Comparison of ENCODE assay signal across 20 cellular contexts in genomic region chr5:39299962-39300361, GRCh38.
DNase-seq lines count a peak whose midpoint lies in the region; ATAC-seq, FAIRE-seq and TF ChIP-seq lines count a peak whose summit lies in the region.
"Had no signal": no experiment of that assay in that cellular context is flagged by ENCODE, and none has a peak within 500 bp of the region (broad histone marks: within the 10 kb centered on the region; RNA-seq: fewer than 3 reads in every experiment).

No MANE protein-coding gene starts in this region.

- intact Hi-C loops in HepG2 (cut with micrococcal nuclease; ENCODE audit: unreplicated experiment) = no loop called here
- intact Hi-C loops in stomach (cut with DNase I; ENCODE audit: low total_unique reads) = no loop called here
- intact Hi-C loops in esophagus squamous epithelium (cut with DNase I) = no loop called here

- TF ChIP-seq EP300 in HepG2 (IDR thresholded peaks at IDR 0.05; ENCODE audit: low read depth in 2 of 2, low read length in 2 of 2) (no peak), HepG2 (CRISPR knock-in tag; IDR thresholded peaks at IDR 0.05; ENCODE audit: borderline replicate concordance) (no peak), stomach (IDR thresholded peaks at IDR 0.05) (no peak)

- H3K79me2 ChIP-seq in HepG2 (ENCODE audit: insufficient read depth, low read length) = no peaks in the 10 kb centered on the region

- H3K4me3 ChIP-seq in liver (ENCODE audit: low read depth in 1 of 3, low read length in 3 of 3) (no peak overlapping the region), HepG2 (replicated peaks in 1 of 3; ENCODE audit: insufficient read depth in 1 of 3, low read depth in 2 of 3, low read length in 3 of 3) (no peak overlapping the region), stomach (no peak overlapping the region), esophagus squamous epithelium (no peak overlapping the region)
- H3K4me3 ChIP-seq: BLaER1, HAP-1 had no signal

- POLR2A ChIA-PET in HepG2 (lab: Yijun Ruan, JAX) = no interaction called here

- H3K4me1 ChIP-seq in liver (ENCODE audit: control insufficient read depth in 4 of 4, insufficient read depth in 4 of 4, low read length in 3 of 4) (peaks cover 2 to 5% (median 3%) of the 10 kb centered on the region in 4 donors), HepG2 (ENCODE audit: insufficient read depth, low read length) (no peaks in the 10 kb centered on the region), stomach (no peaks in the 10 kb centered on the region), esophagus squamous epithelium (no peaks in the 10 kb centered on the region)
- H3K4me1 ChIP-seq: BLaER1, Caco-2, HAP-1 had no signal

- TF ChIP-seq POLR2A in HepG2 (IDR thresholded peaks at IDR 0.05; ENCODE audit: insufficient read depth in 1 of 2, low read depth in 2 of 2, low read length in 2 of 2) (no peak), stomach (IDR thresholded peaks at IDR 0.05) (no peak), esophagus squamous epithelium (IDR thresholded peaks at IDR 0.05) (no peak)

- H3K36me3 ChIP-seq in liver (ENCODE audit: control insufficient read depth in 4 of 4, insufficient read depth in 3 of 4, low read depth in 1 of 4, low read length in 3 of 4) (peaks cover 0 to 42% (median 28%) of the 10 kb centered on the region in 4 donors), HepG2 (replicated peaks in 1 of 2; ENCODE audit: control insufficient read depth in 1 of 2, insufficient read depth in 2 of 2, low read length in 2 of 2) (no peaks in the 10 kb centered on the region), stomach (no peaks in the 10 kb centered on the region), esophagus squamous epithelium (no peaks in the 10 kb centered on the region)
- H3K36me3 ChIP-seq: BLaER1, HAP-1 had no signal

- H3K9me3 ChIP-seq in liver (ENCODE audit: control insufficient read depth in 4 of 4, low read length in 3 of 4) (peaks cover 0 to 4% (median 1%) of the 10 kb centered on the region in 4 donors), HepG2 (ENCODE audit: low read length) (peaks cover 14% of the 10 kb centered on the region), stomach (peaks cover 0 to 8% (median 2%) of the 10 kb centered on the region in 4 donors), esophagus squamous epithelium (peaks cover 0 to 5% (median 0%) of the 10 kb centered on the region in 3 donors)
- H3K9me3 ChIP-seq: BLaER1, HAP-1 had no signal

- BruUV-seq in HepG2 (replicated peaks; lab: Mats Ljungman, UMichigan) = no TSS peak

- TF ChIP-seq RAD21 in liver (IDR thresholded peaks at IDR 0.05) = no peak
- TF ChIP-seq RAD21 in HepG2 (CRISPR knock-in tag; IDR thresholded peaks at IDR 0.05) = no peak

- TF ChIP-seq CTCF in liver (IDR thresholded peaks at IDR 0.05; ENCODE audit: low read depth, low read length, missing input control) (no peak), HepG2 (CRISPR knock-in tag; IDR thresholded peaks at IDR 0.05) (no peak), stomach (IDR thresholded peaks at IDR 0.05) (no peak), esophagus squamous epithelium (IDR thresholded peaks at IDR 0.05) (no peak)

- no peak for ATAC-seq in HepG2
- ATAC-seq in left lobe of liver = peak; percentile 74
- no peak for ATAC-seq in GM19324 (IDR thresholded peaks at IDR 0.05; ENCODE audit: low FRiP score, unreplicated experiment)
- ATAC-seq: CD8-positive, alpha-beta T cell had no signal

- no peak overlapping the region for H3K27ac ChIP-seq in liver (ENCODE audit: low read depth in 1 of 2, low read length in 2 of 2)
- H3K27ac ChIP-seq in HepG2 (ENCODE audit: extremely low read length, insufficient read depth, low read length) = no peak overlapping the region
- no peak overlapping the region for H3K27ac ChIP-seq in stomach
- H3K27ac ChIP-seq in esophagus squamous epithelium = no peak overlapping the region
- H3K27ac ChIP-seq: 22Rv1, BLaER1, C4-2B had no signal

- no peaks in the 10 kb centered on the region for H4K20me1 ChIP-seq in HepG2 (ENCODE audit: insufficient read depth, low read length)
- H4K20me1 ChIP-seq: BLaER1 had no signal

- no peak for FAIRE-seq in HepG2 (lab: Jason Lieb, UNC)
- FAIRE-seq: G401.6, GM12892, GM19239 had no signal

- no peak for DNase-seq in HepG2 (ENCODE audit: low spot score)
- peak; percentile 58 for DNase-seq in left lobe of liver (ENCODE audit: low spot score)
- peak; percentile 32 for DNase-seq in stomach
- DNase-seq in esophagus squamous epithelium (lab: John Stamatoyannopoulos, UW) = no peak
- DNase-seq: Caco-2; CD4-positive, CD25-positive, alpha-beta regulatory T cell; CD8-positive, alpha-beta T cell; DMS153; DND-41; GOT3; HFFc6 had no signal

- no peak overlapping the region for H2AFZ ChIP-seq in HepG2 (ENCODE audit: low read length)

- H3K4me2 ChIP-seq in HepG2 (ENCODE audit: low read depth, low read length) = no peak overlapping the region
- H3K4me2 ChIP-seq: BLaER1 had no signal

- CTCF ChIA-PET in HepG2 (lab: Yijun Ruan, JAX; ENCODE audit: low intra/inter-chr PET ratio, low total read pairs) = no interaction called here

- no peak overlapping the region for H3K9ac ChIP-seq in liver (ENCODE audit: low read depth in 1 of 2, low read length in 2 of 2)
- H3K9ac ChIP-seq in HepG2 (ENCODE audit: insufficient read depth, low read depth, low read length) = no peak overlapping the region
- H3K9ac ChIP-seq: BLaER1 had no signal

- in situ Hi-C loops in HepG2 (cut with HindIII; ENCODE audit: extremely low pct_ligation_motif_present, low pct_unique_long_range_greater_than_20kb) = no loop called here

- H3K27me3 ChIP-seq in liver (ENCODE audit: control insufficient read depth in 4 of 4, insufficient read depth in 4 of 4, low read length in 3 of 4) (no peaks in the 10 kb centered on the region), HepG2 (ENCODE audit: control insufficient read depth in 1 of 2, insufficient read depth in 2 of 2, low read length in 2 of 2) (no peaks in the 10 kb centered on the region), stomach (no peaks in the 10 kb centered on the region), esophagus squamous epithelium (no peaks in the 10 kb centered on the region)
- H3K27me3 ChIP-seq: BLaER1 had no signal

TF ChIP-seq in liver, 16 proteins besides CTCF, POLR2A, EP300 and RAD21:
- no peak for TF ChIP-seq FOXA1 (IDR thresholded peaks at IDR 0.05)
- no peak for TF ChIP-seq GABPA (IDR thresholded peaks at IDR 0.05 in 1 of 2, conservative IDR thresholded peaks at IDR 0.05 in 1 of 2)
- TF ChIP-seq, protein P1, sequence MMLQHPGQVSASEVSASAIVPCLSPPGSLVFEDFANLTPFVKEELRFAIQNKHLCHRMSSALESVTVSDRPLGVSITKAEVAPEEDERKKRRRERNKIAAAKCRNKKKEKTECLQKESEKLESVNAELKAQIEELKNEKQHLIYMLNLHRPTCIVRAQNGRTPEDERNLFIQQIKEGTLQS (IDR thresholded peaks at IDR 0.05) = no peak
- peak; percentile 14 to 65 for TF ChIP-seq RXRA (IDR thresholded peaks at IDR 0.05)

TF ChIP-seq in HepG2, 621 proteins besides CTCF, POLR2A, EP300 and RAD21:
- TF ChIP-seq MEIS2 (CRISPR knock-in tag; IDR thresholded peaks at IDR 0.05) = no peak

Comparison
In these comparisons a context has a peak if more than half of its experiments do, and no peak if none do; other contexts are left out.
1. DNase-seq: peak in left lobe of liver (single experiment) and stomach (single experiment); none in HepG2 (single experiment) and esophagus squamous epithelium (single experiment).